Comparison of ENCODE assay signal across 19 cellular contexts in genomic region chr13:76852991-76853390, GRCh38. TPM values are rescaled to one million over a fixed set of nuclear protein-coding genes. Genes with fewer than 3 reads are reported as not detected.
DNase-seq lines count a peak whose midpoint lies in the region; FAIRE-seq and TF ChIP-seq lines count a peak whose summit lies in the region.
"Had no signal": no experiment of that assay in that cellular context is flagged by ENCODE, and none has a peak within 500 bp of the region (broad histone marks: within the 10 kb centered on the region; RNA-seq: fewer than 3 reads in every experiment).

No MANE protein-coding gene starts in this region.

- H3K27me3 Mint-ChIP-seq in H9 (ENCODE audit: low read depth), result no peaks in the 10 kb centered on the region; the same call in 1 of the 2 replicates
- H3K27me3 Mint-ChIP-seq: stimulated activated naive CD8-positive, alpha-beta T cell treated with anti-CD3 and anti-CD28 coated beads, Interleukin-15, amount 100 ng/mL, for 72 hours had no signal

- H2BK20ac ChIP-seq in H9 (ENCODE audit: low read depth, low read length, poor library complexity, severe bottlenecking), result no peak overlapping the region

- H3K36me3 ChIP-seq in bronchial epithelial cell (ENCODE audit: control insufficient read depth, insufficient read depth, low read length) (no peaks in the 10 kb centered on the region), keratinocyte (ENCODE audit: control insufficient read depth in 2 of 2, extremely low read depth in 1 of 2, insufficient read depth in 2 of 2, low read length in 2 of 2) (no peaks in the 10 kb centered on the region), prostate gland (no peaks in the 10 kb centered on the region)
- H3K36me3 ChIP-seq: HAP-1, lower lobe of right lung had no signal

- no peak overlapping the region for H2BK120ac ChIP-seq in H9 (ENCODE audit: low read depth, low read length, poor library complexity, severe bottlenecking)

- no peak overlapping the region for H3K4me3 Mint-ChIP-seq in H9
- H3K4me3 Mint-ChIP-seq: central memory CD8-positive, alpha-beta T cell; nephron progenitor cell; stimulated activated naive CD8-positive, alpha-beta T cell treated with anti-CD3 and anti-CD28 coated beads, Interleukin-15, amount 100 ng/mL, for 72 hours had no signal

- no peak overlapping the region for H3K27ac Mint-ChIP-seq in H9
- H3K27ac Mint-ChIP-seq: nephron progenitor cell; stimulated activated naive CD8-positive, alpha-beta T cell treated with anti-CD3 and anti-CD28 coated beads, Interleukin-15, amount 100 ng/mL, for 72 hours had no signal

- DNase-seq in A172 (ENCODE audit: low spot score) (peak; percentile 81), M059J (ENCODE audit: low read depth) (peak; percentile 88), bronchial epithelial cell (ENCODE audit: low read depth) (peak; percentile 94), keratinocyte (ENCODE audit: low read depth, low spot score) (no peak), NCI-H187 (lab: John Stamatoyannopoulos, UW) (no peak), H9 (no peak), GF-D8 (lab: John Stamatoyannopoulos, UW) (no peak), prostate gland (ENCODE audit: low spot score) (no peak)
- DNase-seq: activated gamma-delta T cell treated with Interleukin-2 at 50 U/mL for 16 hours; COR-L47; lower lobe of right lung; MM.1S; NCI-H446 treated with DMSO at 0.1 percent for 48 hours; nephron progenitor cell; stimulated activated naive CD8-positive, alpha-beta T cell treated with anti-CD3 and anti-CD28 coated beads, Interleukin-15, amount 100 ng/mL, for 72 hours had no signal

- H3K27ac ChIP-seq in keratinocyte (ENCODE audit: control insufficient read depth, insufficient read depth, low read length), result peak overlapping the region; percentile 97
- H3K27ac ChIP-seq in H9 (ENCODE audit: insufficient read length, low read depth, low read length), result no peak overlapping the region
- no peak overlapping the region for H3K27ac ChIP-seq in prostate gland
- H3K27ac ChIP-seq: lower lobe of right lung had no signal

- H4K91ac ChIP-seq in H9 (ENCODE audit: insufficient read length, low read depth, low read length), result no peak overlapping the region

- H3K9ac ChIP-seq in keratinocyte (ENCODE audit: control insufficient read depth, extremely low read depth, insufficient read depth, low read length), result peak overlapping the region; percentile 62
- H3K9ac ChIP-seq in H9 (ENCODE audit: extremely low read depth, insufficient read length, low read length), result no peak overlapping the region

- H3K36me3 Mint-ChIP-seq in H9 (ENCODE audit: insufficient read depth in 1 of 3, low read depth in 3 of 3), result no peaks in the 10 kb centered on the region

- H2BK15ac ChIP-seq in H9 (ENCODE audit: low read depth, low read length), result no peak overlapping the region

- no peaks in the 10 kb centered on the region for H3K79me2 ChIP-seq in keratinocyte (ENCODE audit: control insufficient read depth, insufficient read depth, low read length)
- no peaks in the 10 kb centered on the region for H3K79me2 ChIP-seq in H9 (ENCODE audit: insufficient read depth, low read length)

- no peak overlapping the region for H3K18ac ChIP-seq in H9 (ENCODE audit: insufficient read length, low read depth, low read length)

- no peak overlapping the region for H3T11ph ChIP-seq in H9 (ENCODE audit: low read length)

- no peak overlapping the region for H2BK5ac ChIP-seq in H9 (ENCODE audit: insufficient read length, low read length)

- H3K9me3 ChIP-seq in keratinocyte (ENCODE audit: control insufficient read depth, low read depth, low read length) (no peaks in the 10 kb centered on the region), H9 (ENCODE audit: control insufficient read depth, low read depth, low read length) (no peaks in the 10 kb centered on the region), prostate gland (no peaks in the 10 kb centered on the region)
- H3K9me3 ChIP-seq: HAP-1, lower lobe of right lung had no signal

- intact Hi-C loops in prostate gland (cut with DNase I), result no loop called here

- H3K79me1 ChIP-seq in H9 (ENCODE audit: insufficient read depth, low read depth, low read length, poor library complexity, severe bottlenecking), result no peaks in the 10 kb centered on the region

- H4K5ac ChIP-seq in H9 (ENCODE audit: insufficient read length, low read depth, low read length), result no peak overlapping the region

- no peaks in the 10 kb centered on the region for H3K4me1 Mint-ChIP-seq in H9
- H3K4me1 Mint-ChIP-seq: nephron progenitor cell had no signal

- H2AFZ ChIP-seq in keratinocyte (ENCODE audit: control insufficient read depth, low read length), result peak overlapping the region; percentile 81
- no peak overlapping the region for H2AFZ ChIP-seq in H9 (ENCODE audit: low read length)

- no peak for TF ChIP-seq POLR2A in prostate gland (IDR thresholded peaks at IDR 0.05)

- TF ChIP-seq CTCF in bronchial epithelial cell (IDR thresholded peaks at IDR 0.05; ENCODE audit: insufficient read depth, low read length, severe bottlenecking) (no peak), keratinocyte (optimal IDR thresholded peaks at IDR 0.05 in 1 of 3, IDR thresholded peaks at IDR 0.05 in 1 of 3, conservative IDR thresholded peaks at IDR 0.05 in 1 of 3; ENCODE audit: extremely low read depth in 1 of 3, insufficient read depth in 2 of 3, low read length in 3 of 3) (no peak), H9 (conservative IDR thresholded peaks at IDR 0.05) (no peak), prostate gland (IDR thresholded peaks at IDR 0.05) (no peak)

- H3K23ac ChIP-seq in H9 (ENCODE audit: insufficient read length, low read depth, low read length), result no peak overlapping the region

- H3K23me2 ChIP-seq in H9 (ENCODE audit: insufficient read length, low read depth, low read length, poor library complexity, severe bottlenecking), result no peaks in the 10 kb centered on the region

- H4K20me1 ChIP-seq in keratinocyte (ENCODE audit: control insufficient read depth, extremely low read depth, insufficient read depth, low read length), result no peaks in the 10 kb centered on the region
- no peaks in the 10 kb centered on the region for H4K20me1 ChIP-seq in H9 (ENCODE audit: control insufficient read depth, insufficient read depth, insufficient read length)

- H3K4ac ChIP-seq in H9 (ENCODE audit: low read depth, low read length), result no peak overlapping the region

- H3K14ac ChIP-seq in H9 (ENCODE audit: insufficient read depth, low read length), result no peak overlapping the region

- no peak overlapping the region for H3K56ac ChIP-seq in H9 (ENCODE audit: insufficient read length, low read depth, low read length)

- no peak overlapping the region for H2AK5ac ChIP-seq in H9 (ENCODE audit: insufficient read length, low read length)

- H3K9me3 Mint-ChIP-seq in H9, result no peaks in the 10 kb centered on the region
- H3K9me3 Mint-ChIP-seq: central memory CD8-positive, alpha-beta T cell; nephron progenitor cell; stimulated activated naive CD8-positive, alpha-beta T cell treated with anti-CD3 and anti-CD28 coated beads, Interleukin-15, amount 100 ng/mL, for 72 hours had no signal

- H3K9me1 ChIP-seq in keratinocyte (ENCODE audit: control insufficient read depth, extremely low read depth, insufficient read depth, low read length), result no peaks in the 10 kb centered on the region

- H3K4me3 ChIP-seq in bronchial epithelial cell (ENCODE audit: low read depth, low read length) (no peak overlapping the region), keratinocyte (ENCODE audit: control insufficient read depth in 2 of 3, extremely low read depth in 1 of 3, insufficient read depth in 2 of 3, low read depth in 1 of 3, low read length in 3 of 3) (no peak overlapping the region), prostate gland (no peak overlapping the region)
- H3K4me3 ChIP-seq: HAP-1, lower lobe of right lung, skin epidermis had no signal

- H3K4me1 ChIP-seq in keratinocyte (ENCODE audit: control insufficient read depth, extremely low read depth, insufficient read depth, low read length) (peaks cover 44% of the 10 kb centered on the region), H9 (ENCODE audit: insufficient read depth, low read length) (no peaks in the 10 kb centered on the region), prostate gland (replicated peaks) (no peaks in the 10 kb centered on the region)

- FAIRE-seq in bronchial epithelial cell (lab: Jason Lieb, UNC) (peak; percentile 83), keratinocyte (lab: Jason Lieb, UNC) (peak; percentile 87)
- FAIRE-seq: A204.1 had no signal

- H3K27me3 ChIP-seq in bronchial epithelial cell (ENCODE audit: control insufficient read depth, insufficient read depth, low read length), result no peaks in the 10 kb centered on the region
- H3K27me3 ChIP-seq in keratinocyte (ENCODE audit: control insufficient read depth, extremely low read depth, insufficient read depth, low read length), result no peaks in the 10 kb centered on the region
- no peaks in the 10 kb centered on the region for H3K27me3 ChIP-seq in H9 (ENCODE audit: insufficient read depth, low read length)
- H3K27me3 ChIP-seq in prostate gland (replicated peaks; ENCODE audit: insufficient read depth), result no peaks in the 10 kb centered on the region

- H2BK12ac ChIP-seq in H9 (ENCODE audit: insufficient read length, low read depth, low read length), result no peak overlapping the region

- H3K4me2 ChIP-seq in keratinocyte (ENCODE audit: control insufficient read depth, extremely low read depth, insufficient read depth, low read depth, low read length), result peak overlapping the region; percentile 73
- no peak overlapping the region for H3K4me2 ChIP-seq in H9 (ENCODE audit: insufficient read depth, insufficient read length, low read length)

- H4K8ac ChIP-seq in H9 (replicated peaks; ENCODE audit: insufficient read length, low read depth, low read length), result no peak overlapping the region

- WGBS in H9 (ENCODE audit: extremely low coverage, insufficient read length, low lambda C conversion rate), result no CpG with 5 or more reads among the region's 2 CpGs
- 60% methylated on average over 2 of the region's 2 CpGs for WGBS in prostate gland

- dilution Hi-C loops in keratinocyte (cut with MboI; ENCODE audit: extremely low pct_ligation_motif_present, low sequenced_read_pairs), result no loop called here

RNA-seq across cellular contexts. Expression of gene KCTD12, which starts 33.2 kb away (rescaled TPM):
- 0.78 and 0.79 TPM in 2 replicates for total RNA-seq in A172 (2014; rRNA removed; shearing (Covaris generic))
- 2.9 and 3.9 TPM in 2 replicates for total RNA-seq in M059J (2014; rRNA removed; shearing (Covaris generic))
- 6.5 and 15.3 TPM in 2 replicates for total RNA-seq in bronchial epithelial cell
- 8.9 to 18.9 TPM (median 18.2 TPM) in 3 replicates for polyA plus RNA-seq in keratinocyte
- polyA plus RNA-seq in keratinocyte (2011; ENCODE audit: low read depth), result 2.1 TPM
- 14.5 and 22.9 TPM in 2 replicates for polyA plus RNA-seq in keratinocyte (2011; cell fraction: cytosol; rRNA removed)
- 15.1 and 18.9 TPM in 2 replicates for polyA plus RNA-seq in keratinocyte (2011; cell fraction: nucleus; rRNA removed)
- polyA plus RNA-seq in keratinocyte (2012; ENCODE audit: low replicate concordance), result 6.3 and 28.6 TPM in 2 replicates
- polyA minus RNA-seq in keratinocyte, result 12.8 to 25.6 TPM (median 19.9 TPM) in 3 replicates
- 34.7 TPM for polyA minus RNA-seq in keratinocyte (2011; cell fraction: cytosol; rRNA and poly(A)+ RNA removed)
- polyA minus RNA-seq in keratinocyte (2011; cell fraction: nucleus; rRNA and poly(A)+ RNA removed), result 17.6 and 27.0 TPM in 2 replicates
- total RNA-seq in H9 (2021), result 3.4 and 3.8 TPM in 2 replicates
- 100 to 1,000 TPM in 1 of 2 donors, 10 to 100 TPM in 1; 21.5 to 111 TPM for total RNA-seq in prostate gland

Comparison
In these comparisons a context has a peak if more than half of its experiments do, and no peak if none do; other contexts are left out.
1. DNase-seq: peak in A172 (single experiment), M059J (single experiment) and bronchial epithelial cell (single experiment); none in keratinocyte (single experiment), NCI-H187 (0 of 2), H9 (single experiment), GF-D8 (single experiment) and prostate gland (single experiment).